Comparison of ENCODE assay signal across 17 cellular contexts in the genomic region with DNA sequence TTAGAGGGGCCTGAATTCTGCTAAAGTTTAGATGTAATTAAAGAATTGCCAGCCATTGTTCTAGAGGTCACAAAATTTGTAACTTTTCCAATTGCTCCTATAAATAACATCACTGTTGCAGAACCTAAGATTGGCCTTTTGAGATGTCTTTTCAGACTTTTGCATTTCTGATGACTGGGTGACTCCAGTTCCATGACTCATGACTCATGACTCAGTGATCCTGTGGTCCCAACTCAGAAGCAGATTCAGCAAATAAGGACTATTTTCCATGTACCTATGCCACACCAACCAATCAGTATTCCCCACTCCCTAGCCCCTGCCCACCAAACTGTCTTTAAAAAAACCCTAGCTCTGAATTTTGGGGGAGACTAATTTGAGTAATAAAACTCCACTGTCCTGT.
DNase-seq lines count a peak whose midpoint lies in the region; ATAC-seq and TF ChIP-seq lines count a peak whose summit lies in the region.
"Had no signal": no experiment of that assay in that cellular context is flagged by ENCODE, and none has a peak within 500 bp of the region (broad histone marks: within the 10 kb centered on the region; RNA-seq: fewer than 3 reads in every experiment).

No MANE protein-coding gene starts in this region.

- no peaks in the 10 kb centered on the region for H3K79me1 ChIP-seq in mesendoderm (ENCODE audit: low read length)

- H4K5ac ChIP-seq in mesendoderm (ENCODE audit: low read length), result no peak overlapping the region

- TF ChIP-seq CTCF in brain microvascular endothelial cell (IDR thresholded peaks at IDR 0.05; ENCODE audit: low read depth, low read length, missing control alignments), result no peak
- TF ChIP-seq CTCF in foreskin keratinocyte (conservative IDR thresholded peaks at IDR 0.05), result no peak

- no peak overlapping the region for H3K27ac ChIP-seq in brain microvascular endothelial cell
- H3K27ac ChIP-seq in mesendoderm (ENCODE audit: low read depth, low read length), result no peak overlapping the region
- no peak overlapping the region for H3K27ac ChIP-seq in foreskin keratinocyte

- H2BK5ac ChIP-seq in mesendoderm (ENCODE audit: low read length), result no peak overlapping the region

- H3K4me3 ChIP-seq in brain microvascular endothelial cell (ENCODE audit: low read depth, low read length) (no peak overlapping the region), mesendoderm (ENCODE audit: low read length) (no peak overlapping the region)

- H3K4me2 ChIP-seq in mesendoderm (ENCODE audit: low read length), result no peak overlapping the region

- H3K4me1 ChIP-seq in mesendoderm (ENCODE audit: control insufficient read depth, low read depth, low read length) (no peaks in the 10 kb centered on the region), foreskin keratinocyte (no peaks in the 10 kb centered on the region)
- H3K4me1 ChIP-seq: Caco-2 had no signal

- no peaks in the 10 kb centered on the region for H3K79me2 ChIP-seq in mesendoderm (ENCODE audit: control insufficient read depth, insufficient read depth, low read length)

- no peak overlapping the region for H3K4ac ChIP-seq in mesendoderm (ENCODE audit: low read depth, low read length)

- no peak overlapping the region for H3K9ac ChIP-seq in mesendoderm (ENCODE audit: low read length)

- no peak overlapping the region for H3K56ac ChIP-seq in mesendoderm (ENCODE audit: low read length)

- no peaks in the 10 kb centered on the region for H3K36me3 ChIP-seq in brain microvascular endothelial cell (replicated peaks)
- H3K36me3 ChIP-seq in mesendoderm (ENCODE audit: control insufficient read depth, insufficient read depth, low read length), result no peaks in the 10 kb centered on the region

- H2AK5ac ChIP-seq in mesendoderm (ENCODE audit: low read length), result no peak overlapping the region

- H2BK120ac ChIP-seq in mesendoderm (ENCODE audit: low read depth, low read length), result no peak overlapping the region

- ATAC-seq in foreskin keratinocyte, result no peak

- H3K27me3 ChIP-seq in brain microvascular endothelial cell (replicated peaks), result no peaks in the 10 kb centered on the region
- no peaks in the 10 kb centered on the region for H3K27me3 ChIP-seq in mesendoderm (ENCODE audit: insufficient read depth, low read length, poor library complexity)
- H3K27me3 ChIP-seq in foreskin keratinocyte, result no peaks in the 10 kb centered on the region

- H3K23ac ChIP-seq in mesendoderm (ENCODE audit: low read length), result no peak overlapping the region

- in situ Hi-C loops in Caki2 (cut with HindIII; ENCODE audit: low pct_unique_long_range_greater_than_20kb, low sequenced_read_pairs), result no loop called here
- in situ Hi-C loops in brain microvascular endothelial cell (cut with HindIII; ENCODE audit: low pct_ligation_motif_present, low sequenced_read_pairs), result no loop called here

- DNase-seq in Caki2 (ENCODE audit: low read depth) (peak; percentile 19), M059J (ENCODE audit: low read depth) (peak; percentile 15), brain microvascular endothelial cell (peak; percentile 28), mesendoderm (peak; percentile 4), foreskin keratinocyte (no peak), HCEC 1CT (no peak), Ammon's horn (ENCODE audit: low spot score) (no peak), GOT3 (lab: John Stamatoyannopoulos, UW) (no peak)
- DNase-seq: Caco-2; CD4-positive, CD25-positive, alpha-beta regulatory T cell; DMS53; H7; MV-4-11; NCI-H1417 treated with DMSO at 0.1 percent for 48 hours; NCI-H2029; NCI-H2171 treated with DMSO at 0.1 percent for 48 hours; NCI-H748 treated with DMSO at 0.1 percent for 48 hours had no signal

- no peak overlapping the region for H4K8ac ChIP-seq in mesendoderm (ENCODE audit: low read depth, low read length)

- H3K18ac ChIP-seq in mesendoderm (ENCODE audit: low read length), result no peak overlapping the region

- H2BK15ac ChIP-seq in mesendoderm (replicated peaks; ENCODE audit: low read depth), result no peak overlapping the region

Comparison
In these comparisons a context has a peak if more than half of its experiments do, and no peak if none do; other contexts are left out.
1. DNase-seq: peak in Caki2 (single experiment), M059J (single experiment), brain microvascular endothelial cell (single experiment) and mesendoderm (single experiment); none in foreskin keratinocyte (0 of 2), HCEC 1CT (single experiment), Ammon's horn (single experiment) and GOT3 (single experiment).